In the genomic region with DNA sequence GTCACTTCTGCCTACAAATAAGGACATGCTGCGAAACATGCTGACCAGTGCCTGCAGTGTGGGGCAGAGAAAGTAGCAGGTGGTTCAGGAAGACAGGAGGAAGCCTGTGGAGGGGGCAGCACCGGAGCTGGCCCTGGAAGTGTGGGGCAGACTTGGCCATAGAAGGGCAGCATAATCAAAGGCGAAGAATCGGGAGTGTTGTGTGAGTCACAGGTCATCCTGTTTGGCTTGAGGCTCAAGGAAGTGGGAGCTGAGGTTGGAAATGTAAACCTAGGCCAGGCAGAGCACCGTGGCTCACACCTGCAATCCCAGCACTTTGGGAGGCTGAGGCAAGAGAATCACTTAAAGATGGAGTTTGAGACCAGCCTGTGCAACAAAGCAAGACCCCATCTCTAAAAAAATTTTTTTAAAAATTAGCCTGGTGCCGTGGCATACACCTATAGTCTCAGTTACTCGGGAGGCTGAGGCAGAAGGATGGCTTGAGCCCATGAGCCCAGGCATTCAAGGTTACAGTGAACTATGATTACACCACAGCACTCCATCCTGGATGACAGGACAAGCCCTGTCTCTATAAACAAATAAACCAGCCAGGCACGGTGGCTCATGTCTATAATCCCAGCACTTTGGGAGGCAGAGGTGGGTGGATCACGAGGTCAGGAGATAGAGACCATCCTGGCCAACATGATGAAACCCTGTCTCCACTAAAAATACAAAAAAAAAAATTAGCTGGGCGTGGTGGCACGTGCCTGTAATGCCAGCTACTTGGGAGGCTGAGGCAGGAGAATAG, we compare ENCODE assay signal across 20 cellular contexts. TPM values are rescaled to one million over a fixed set of nuclear protein-coding genes. Genes with fewer than 3 reads are reported as not detected.
DNase-seq lines count a peak whose midpoint lies in the region; ATAC-seq and TF ChIP-seq lines count a peak whose summit lies in the region.
"Had no signal": no experiment of that assay in that cellular context is flagged by ENCODE, and none has a peak within 500 bp of the region (broad histone marks: within the 10 kb centered on the region; RNA-seq: fewer than 3 reads in every experiment).

No MANE protein-coding gene starts in this region.

- intact Hi-C loops in heart right ventricle (cut with DNase I) (loop anchor here in 4 of 10 donors (5.0 kb wide), 3 partner anchors 42 to 52 kb away; a partner anchor contains a TSS), left cardiac atrium (cut with DNase I) (no loop called here), ascending aorta (cut with DNase I) (loop anchor here (2.0 kb wide), 2 partner anchors 29 to 55 kb away; a partner anchor contains a TSS)

- WGBS in heart right ventricle, 2 donors, result 74 to 77% methylated on average over 11 of the region's 11 CpGs

- H3K4me3 ChIP-seq in heart right ventricle (no peak overlapping the region), SJSA1 (no peak overlapping the region), foreskin fibroblast (ENCODE audit: low read depth in 1 of 2, low read length in 2 of 2) (no peak overlapping the region), ascending aorta (no peak overlapping the region)
- H3K4me3 ChIP-seq: stomach had no signal

- TF ChIP-seq CTCF in heart right ventricle (IDR thresholded peaks at IDR 0.05) (no peak), foreskin fibroblast (IDR thresholded peaks at IDR 0.05; ENCODE audit: low read depth, low read length) (no peak), ascending aorta (IDR thresholded peaks at IDR 0.05) (no peak)

- H3K36me3 ChIP-seq in heart right ventricle, result no peaks in the 10 kb centered on the region
- no peaks in the 10 kb centered on the region for H3K36me3 ChIP-seq in SJSA1
- H3K36me3 ChIP-seq in ascending aorta, result no peaks in the 10 kb centered on the region
- H3K36me3 ChIP-seq: stomach had no signal

- peak in 5 of 8 donors; percentile 16 to 39 (median 27) for ATAC-seq in heart right ventricle
- no peak for ATAC-seq in left cardiac atrium
- no peak for ATAC-seq in HG03520 (IDR thresholded peaks at IDR 0.05; ENCODE audit: unreplicated experiment)
- ATAC-seq: effector memory CD8-positive, alpha-beta T cell; natural killer cell treated with Interleukin-12 subunit alpha and Interleukin-12 subunit beta and Interleukin-15 and Interleukin-18, amount 100 ng/mL, for 72 hours had no signal

- peaks cover 5 to 46% (median 28%) of the 10 kb centered on the region in 9 donors for H3K4me1 ChIP-seq in heart right ventricle
- H3K4me1 ChIP-seq in SJSA1 (replicated peaks), result peaks cover 41% of the 10 kb centered on the region
- H3K4me1 ChIP-seq in ascending aorta, result peaks cover 3 to 21% of the 10 kb centered on the region in 2 donors

- DNase-seq in heart right ventricle, result no peak
- no peak for DNase-seq in left cardiac atrium
- DNase-seq in SJSA1 (ENCODE audit: low read depth in 1 of 2, low spot score in 2 of 2), result peak in 1 of 2 experiments; percentile 42
- peak; percentile 84 for DNase-seq in islet precursor cell
- no peak for DNase-seq in foreskin fibroblast
- DNase-seq in ascending aorta (ENCODE audit: low spot score in 2 of 2), result no peak
- DNase-seq in KG1 (lab: John Stamatoyannopoulos, UW), result no peak
- DNase-seq: activated CD4-positive, alpha-beta memory T cell treated with anti-CD3 and anti-CD28 coated beads, Interleukin-2, amount 10 ng/mL, durations not matched to agents 7 days and 5 days; activated naive CD4-positive, alpha-beta T cell treated with anti-CD3 and anti-CD28 coated beads for 36 hours; activated T-cell treated with anti-CD3 and anti-CD28 coated beads, Interleukin-2, amount 50 U/mL, for 1 hour; aorta; effector memory CD8-positive, alpha-beta T cell; NCI-H1417; NCI-H69; posterior cingulate gyrus; stomach; T-helper 2 cell; trophoblast cell had no signal

- H3K9me3 ChIP-seq in heart right ventricle, result peaks cover 0 to 28% (median 0%) of the 10 kb centered on the region in 11 donors
- H3K9me3 ChIP-seq in SJSA1 (replicated peaks), result no peaks in the 10 kb centered on the region
- peaks cover 0 to 8% of the 10 kb centered on the region in 2 donors for H3K9me3 ChIP-seq in ascending aorta

- H3K27ac ChIP-seq in heart right ventricle (no peak overlapping the region), SJSA1 (peak overlapping the region; percentile 84), ascending aorta (no peak overlapping the region)
- H3K27ac ChIP-seq: stomach had no signal

- H3K27me3 ChIP-seq in heart right ventricle, result no peaks in the 10 kb centered on the region
- no peaks in the 10 kb centered on the region for H3K27me3 ChIP-seq in SJSA1 (replicated peaks)
- H3K27me3 ChIP-seq in ascending aorta, result no peaks in the 10 kb centered on the region
- H3K27me3 ChIP-seq: stomach had no signal

RNA-seq across cellular contexts. Expression of a gene that starts 54.0 kb away (rescaled TPM):
- total RNA-seq in heart right ventricle (10 to 100 TPM in 9 of 10 donors, 1 to 10 TPM in 1; 9.2 to 61.7 (median 19.8) TPM), left cardiac atrium (10 to 100 TPM; 10.4 to 15.4 TPM), ascending aorta (53.9 TPM)
- polyA plus RNA-seq in heart right ventricle, result 10 to 100 TPM in 1 of 2 donors, 1 to 10 TPM in 1; 8.9 to 15.4 TPM
- 14.2 and 17.6 TPM in 2 replicates for total RNA-seq in SJSA1 (2014; rRNA removed; shearing (Covaris generic))

Comparison
In these comparisons a context has a peak if more than half of its experiments do, and no peak if none do; other contexts are left out.
1. ATAC-seq: peak in heart right ventricle (5 of 8); none in left cardiac atrium (0 of 2) and HG03520 (single experiment).